ENCODE assay signal across 26 cellular contexts in the genomic region with DNA sequence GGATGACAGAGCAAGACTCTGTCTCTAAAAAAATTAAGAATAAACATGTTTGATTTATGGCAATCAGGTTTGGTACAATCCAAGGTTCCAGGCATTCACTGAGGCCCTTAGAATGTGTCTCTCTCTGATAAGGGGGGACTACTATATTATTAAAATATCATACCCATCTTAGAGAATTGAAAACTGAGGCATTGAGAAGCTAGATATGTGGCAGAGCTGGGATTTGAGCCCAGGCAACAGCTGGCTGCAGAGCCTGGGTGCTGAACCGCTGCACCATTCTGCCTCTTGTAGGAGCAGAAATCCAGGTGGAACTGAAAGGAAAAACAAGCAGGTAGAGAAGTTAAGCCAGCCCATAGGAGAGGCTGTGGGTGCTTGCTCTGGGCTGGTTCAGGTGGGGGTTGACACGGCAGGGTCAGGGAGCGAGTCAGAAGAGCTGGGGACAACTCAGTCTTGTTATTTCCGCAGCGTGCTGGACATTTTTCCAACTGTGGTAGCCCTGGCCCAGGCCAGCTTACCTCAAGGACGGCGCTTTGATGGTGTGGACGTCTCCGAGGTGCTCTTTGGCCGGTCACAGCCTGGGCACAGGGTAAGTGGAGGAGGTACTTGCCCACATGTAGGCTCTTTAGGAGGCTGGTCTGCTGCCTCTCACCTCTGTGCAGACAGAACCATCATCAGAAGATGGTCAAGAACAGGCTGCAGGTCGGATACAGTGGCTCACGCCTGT.
"Had no signal": no experiment of that assay in that cellular context is flagged by ENCODE, and none has a peak within 500 bp of the region (broad histone marks: within the 10 kb centered on the region; RNA-seq: fewer than 3 reads in every experiment).

No MANE protein-coding gene starts in this region.

- DNase-seq: activated CD4-positive, alpha-beta T cell treated with anti-CD3 and anti-CD28 coated beads for 4 hours; activated CD8-positive, alpha-beta memory T cell treated with anti-CD3 and anti-CD28 coated beads, Interleukin-2, amount 50 U/mL, for 4 hours; activated CD8-positive, alpha-beta T cell treated with anti-CD3 and anti-CD28 coated beads for 36 hours; activated T-cell treated with anti-CD3 and anti-CD28 coated beads, Interleukin-2, amount 50 U/mL, for 72 hours; aorta; body of pancreas; central memory CD4-positive, alpha-beta T cell; Karpas-422; MM.1S; NCI-H1105; NCI-H1436; NCI-H1694 treated with DMSO at 0.1 percent for 48 hours; NCI-H2029 treated with DMSO at 0.1 percent for 48 hours; NCI-H345; NCI-H510A; NCI-H526 treated with DMSO at 0.1 percent for 48 hours; PC-3; SHP77; SW 1271 had no signal

- H3K27me3 ChIP-seq: body of pancreas, SJSA1 had no signal

- H3K9me3 Mint-ChIP-seq: activated naive CD4-positive, alpha-beta T cell treated with anti-CD3 and anti-CD28 coated beads, Interleukin-2, amount 50 U/mL, for 24 hours had no signal

- H3K9me3 ChIP-seq: body of pancreas, SJSA1 had no signal

- H3K4me1 ChIP-seq: body of pancreas had no signal

- H3K27me3 Mint-ChIP-seq: activated CD8-positive, alpha-beta T cell treated with anti-CD3 and anti-CD28 coated beads for 36 hours; activated naive CD4-positive, alpha-beta T cell treated with anti-CD3 and anti-CD28 coated beads, Interleukin-2, amount 50 U/mL, for 24 hours had no signal

- H3K4me3 Mint-ChIP-seq: activated CD8-positive, alpha-beta T cell treated with anti-CD3 and anti-CD28 coated beads for 36 hours; activated naive CD4-positive, alpha-beta T cell treated with anti-CD3 and anti-CD28 coated beads, Interleukin-2, amount 50 U/mL, for 24 hours; activated T-cell treated with anti-CD3 and anti-CD28 coated beads, Interleukin-2, amount 50 U/mL, for 72 hours; T-helper 1 cell treated with Interleukin-12 subunit alpha and Interleukin-12 subunit beta and Interleukin-4 antibody, amounts not matched to agents 30 μg/mL and 1 μg/mL, for 36 hours had no signal

- ATAC-seq: activated CD4-positive, CD25-positive, alpha-beta regulatory T cell treated with anti-CD3 and anti-CD28 coated beads, Interleukin-2, amount 50 U/mL, for 24 hours; activated CD8-positive, alpha-beta T cell treated with anti-CD3 and anti-CD28 coated beads for 36 hours; activated T-cell treated with anti-CD3 and anti-CD28 coated beads, Interleukin-2, amount 50 U/mL, for 72 hours; body of pancreas; PC-3; SK-N-SH treated with all-trans-retinoic acid at 6 μM for 48 hours had no signal

- H3K36me3 ChIP-seq: SJSA1 had no signal

- FAIRE-seq: bronchial epithelial cell, RCC 7860 had no signal

- H3K27ac Mint-ChIP-seq: activated CD8-positive, alpha-beta T cell treated with anti-CD3 and anti-CD28 coated beads for 36 hours; activated naive CD4-positive, alpha-beta T cell treated with anti-CD3 and anti-CD28 coated beads, Interleukin-2, amount 50 U/mL, for 24 hours; activated T-cell treated with anti-CD3 and anti-CD28 coated beads, Interleukin-2, amount 50 U/mL, for 72 hours; T-helper 1 cell treated with Interleukin-12 subunit alpha and Interleukin-12 subunit beta and Interleukin-4 antibody, amounts not matched to agents 30 μg/mL and 1 μg/mL, for 36 hours had no signal

- H3K27ac ChIP-seq: body of pancreas, SJSA1 had no signal

- H3K4me3 ChIP-seq: body of pancreas, SJSA1 had no signal
